ENCODE assay signal across 14 cellular contexts in genomic region chr9:6960777-6961176, GRCh38.
DNase-seq lines count a peak whose midpoint lies in the region; ATAC-seq and TF ChIP-seq lines count a peak whose summit lies in the region.
"Had no signal": no experiment of that assay in that cellular context is flagged by ENCODE, and none has a peak within 500 bp of the region (broad histone marks: within the 10 kb centered on the region; RNA-seq: fewer than 3 reads in every experiment).

No MANE protein-coding gene starts in this region.

- H3K27ac ChIP-seq in psoas muscle, result no peak overlapping the region
- H3K27ac ChIP-seq: cardiac muscle cell had no signal

- no peaks in the 10 kb centered on the region for H3K9me3 ChIP-seq in psoas muscle
- H3K9me3 ChIP-seq: Caco-2 had no signal

- WGBS in psoas muscle, 3 donors, result 96% methylated on average over 3 of the region's 3 CpGs

- DNase-seq in activated CD8-positive, alpha-beta memory T cell treated with anti-CD3 and anti-CD28 coated beads for 24 hours, result no peak
- no peak for DNase-seq in anterior cingulate cortex (lab: John Stamatoyannopoulos, UW)
- DNase-seq in psoas muscle, result no peak
- DNase-seq in epidermal melanocyte (ENCODE audit: insufficient read length, low spot score), result no peak
- DNase-seq: Caco-2; effector CD8-positive, alpha-beta T cell; MM.1S; naive B cell; T-helper 17 cell had no signal

- H3K36me3 ChIP-seq in psoas muscle (ENCODE audit: insufficient read depth in 1 of 2, low read depth in 1 of 2), result no peaks in the 10 kb centered on the region
- H3K36me3 ChIP-seq: cardiac muscle cell had no signal

- TF ChIP-seq CTCF in psoas muscle (IDR thresholded peaks at IDR 0.05), result no peak

- ATAC-seq in GM18499 (IDR thresholded peaks at IDR 0.05; ENCODE audit: insufficient read depth, unreplicated experiment) (peak; percentile 46), GM19467 (IDR thresholded peaks at IDR 0.05; ENCODE audit: unreplicated experiment) (peak; percentile 84), HG02870 (IDR thresholded peaks at IDR 0.05; ENCODE audit: unreplicated experiment) (peak; percentile 87), HG03460 (IDR thresholded peaks at IDR 0.05; ENCODE audit: unreplicated experiment) (peak; percentile 89), psoas muscle (no peak)
- ATAC-seq: T-helper 17 cell had no signal

- no peaks in the 10 kb centered on the region for H3K27me3 ChIP-seq in psoas muscle (ENCODE audit: insufficient read depth in 3 of 3, low read length in 2 of 3)
- H3K27me3 ChIP-seq: cardiac muscle cell had no signal

- H3K4me3 ChIP-seq in psoas muscle, result no peak overlapping the region
- H3K4me3 ChIP-seq: cardiac muscle cell had no signal

- peaks cover 15% of the 10 kb centered on the region for H3K4me1 ChIP-seq in psoas muscle

- intact Hi-C loops in psoas muscle (cut with DNase I), result no loop called here

Comparison
In these comparisons a context has a peak if more than half of its experiments do, and no peak if none do; other contexts are left out.
1. ATAC-seq: peak in GM18499 (single experiment), GM19467 (single experiment), HG02870 (single experiment) and HG03460 (single experiment); none in psoas muscle (0 of 4).